19 cellular contexts compared by ENCODE assay signal in genomic region chr4:152112116-152112515, GRCh38.
A peak's percentile ranks its signal among the peaks of the same experiment; 100 is the strongest.
DNase-seq lines count a peak whose midpoint lies in the region; ATAC-seq and TF ChIP-seq lines count a peak whose summit lies in the region.
"Had no signal": no experiment of that assay in that cellular context is flagged by ENCODE, and none has a peak within 500 bp of the region (broad histone marks: within the 10 kb centered on the region; RNA-seq: fewer than 3 reads in every experiment).

No MANE protein-coding gene starts in this region.

- H2AFZ ChIP-seq in mammary epithelial cell (ENCODE audit: low read depth, low read length), result peak overlapping the region; percentile 0

- no peaks in the 10 kb centered on the region for H4K20me1 ChIP-seq in mammary epithelial cell (ENCODE audit: insufficient read depth, low read length)
- H4K20me1 ChIP-seq: BLaER1 had no signal

- H3K27me3 Mint-ChIP-seq in MCF 10A (ENCODE audit: insufficient read depth, unreplicated experiment), result peaks cover 11% of the 10 kb centered on the region
- no peaks in the 10 kb centered on the region for H3K27me3 Mint-ChIP-seq in T-cell
- peaks cover 1 to 11% (median 3%) of the 10 kb centered on the region in 3 donors for H3K27me3 Mint-ChIP-seq in immature natural killer cell (ENCODE audit: low read depth in 3 of 3)
- H3K27me3 Mint-ChIP-seq: CD8-positive, alpha-beta memory T cell had no signal

- H3K9me3 ChIP-seq in mammary epithelial cell (replicated peaks; ENCODE audit: insufficient read depth, low read length) (no peaks in the 10 kb centered on the region), upper lobe of right lung (no peaks in the 10 kb centered on the region)
- H3K9me3 ChIP-seq: A549, BLaER1 had no signal

- H3K4me1 ChIP-seq in mammary epithelial cell (ENCODE audit: insufficient read depth, low read length) (no peaks in the 10 kb centered on the region), upper lobe of right lung (peaks cover 13% of the 10 kb centered on the region)

- no peak for TF ChIP-seq CTCF in mammary epithelial cell (conservative IDR thresholded peaks at IDR 0.05 in 1 of 2, IDR thresholded peaks at IDR 0.05 in 1 of 2; ENCODE audit: extremely low read depth in 1 of 2, insufficient read depth in 1 of 2, low read depth in 1 of 2, low read length in 2 of 2)
- no peak for TF ChIP-seq CTCF in MCF 10A (IDR thresholded peaks at IDR 0.05; ENCODE audit: unreplicated experiment)
- TF ChIP-seq CTCF in upper lobe of right lung (IDR thresholded peaks at IDR 0.05), result no peak

- H3K27me3 ChIP-seq in mammary epithelial cell (ENCODE audit: insufficient read depth, low read length), result no peaks in the 10 kb centered on the region
- H3K27me3 ChIP-seq in upper lobe of right lung, result no peaks in the 10 kb centered on the region
- H3K27me3 ChIP-seq: BLaER1 had no signal

- H3K4me1 Mint-ChIP-seq in MCF 10A (ENCODE audit: insufficient read depth, unreplicated experiment), result peaks cover 9% of the 10 kb centered on the region
- peaks cover 88 to 92% (median 89%) of the 10 kb centered on the region in 3 donors for H3K4me1 Mint-ChIP-seq in T-cell
- peaks cover 57 to 70% of the 10 kb centered on the region in 2 donors for H3K4me1 Mint-ChIP-seq in immature natural killer cell

- dilution Hi-C loops in mammary epithelial cell (cut with HindIII; ENCODE audit: low sequenced_read_pairs), result no loop called here

- H3K4me3 ChIP-seq in mammary epithelial cell (replicated peaks in 1 of 3; ENCODE audit: insufficient read depth in 1 of 3, low read depth in 2 of 3, low read length in 3 of 3), result no peak overlapping the region
- H3K4me3 ChIP-seq in upper lobe of right lung, result no peak overlapping the region
- H3K4me3 ChIP-seq: A549, BLaER1 had no signal

- WGBS in mammary epithelial cell (ENCODE audit: low coverage, missing lambda C conversion rate), result 100% methylated on average over 2 of the region's 2 CpGs

- H3K4me3 Mint-ChIP-seq in MCF 10A (ENCODE audit: unreplicated experiment), result no peak overlapping the region
- H3K4me3 Mint-ChIP-seq in T-cell, result no peak overlapping the region
- H3K4me3 Mint-ChIP-seq in immature natural killer cell, result peak overlapping the region in 2 of 5 donors; percentile 23 to 34
- H3K4me3 Mint-ChIP-seq: HFFc6 had no signal

- H3K27ac ChIP-seq in mammary epithelial cell (ENCODE audit: insufficient read depth, low read depth, low read length) (no peak overlapping the region), upper lobe of right lung (no peak overlapping the region)
- H3K27ac ChIP-seq: A549, BLaER1 had no signal

- intact Hi-C loops in mammary epithelial cell (cut with micrococcal nuclease) (no loop called here), MCF 10A (cut with micrococcal nuclease) (no loop called here), upper lobe of right lung (cut with DNase I) (no loop called here), posterior vena cava (cut with DNase I) (no loop called here)

- H3K36me3 Mint-ChIP-seq in MCF 10A (ENCODE audit: insufficient read depth, unreplicated experiment), result no peaks in the 10 kb centered on the region
- no peaks in the 10 kb centered on the region for H3K36me3 Mint-ChIP-seq in T-cell
- no peaks in the 10 kb centered on the region for H3K36me3 Mint-ChIP-seq in immature natural killer cell
- H3K36me3 Mint-ChIP-seq: CD8-positive, alpha-beta memory T cell had no signal

- CTCF ChIA-PET in mammary epithelial cell (lab: Charles Lee; ENCODE audit: low non-redundant PET), result no interaction called here
- CTCF ChIA-PET in MCF 10A (lab: Yijun Ruan, JAX), result no interaction called here
- CTCF ChIA-PET in T-cell (lab: Charles Lee), result interaction anchor here in 1 of 2 donors (0.7 kb wide), 1 partner anchor 9 kb away, joined by 11 read pairs; no protein-coding TSS in a partner anchor

- no TSS peak for BruUV-seq in mammary epithelial cell (replicated peaks; lab: Mats Ljungman, UMichigan)
- no TSS peak for BruUV-seq in MCF 10A (replicated peaks; lab: Mats Ljungman, UMichigan)

- H3K36me3 ChIP-seq in mammary epithelial cell (ENCODE audit: insufficient read depth, low read length), result no peaks in the 10 kb centered on the region
- no peaks in the 10 kb centered on the region for H3K36me3 ChIP-seq in upper lobe of right lung
- H3K36me3 ChIP-seq: BLaER1 had no signal

- H3K9me3 Mint-ChIP-seq in MCF 10A (ENCODE audit: unreplicated experiment), result no peaks in the 10 kb centered on the region
- H3K9me3 Mint-ChIP-seq in T-cell, result peaks cover 0 to 8% (median 0%) of the 10 kb centered on the region in 3 donors
- peaks cover 0 to 3% (median 0%) of the 10 kb centered on the region in 6 donors for H3K9me3 Mint-ChIP-seq in immature natural killer cell
- H3K9me3 Mint-ChIP-seq: CD8-positive, alpha-beta memory T cell; HFFc6 had no signal

- POLR2A ChIA-PET in MCF 10A (lab: Yijun Ruan, JAX) (no interaction called here), T-cell (lab: Charles Lee) (no interaction called here)

- H3K27ac Mint-ChIP-seq in MCF 10A (ENCODE audit: low read depth, unreplicated experiment) (no peak overlapping the region), T-cell (peak overlapping the region; percentile 57 to 98), immature natural killer cell (peak overlapping the region; percentile 36 to 97 (median 92))
- H3K27ac Mint-ChIP-seq: HFFc6 had no signal

- DNase-seq in mammary epithelial cell, result no peak
- no peak for DNase-seq in MCF 10A (ENCODE audit: unreplicated experiment)
- no peak for DNase-seq in T-cell
- DNase-seq in immature natural killer cell, result no peak
- DNase-seq in upper lobe of right lung, result no peak
- no peak for DNase-seq in SK-N-DZ (ENCODE audit: low spot score)
- no peak for DNase-seq in posterior vena cava (ENCODE audit: low spot score)
- DNase-seq: CD8-positive, alpha-beta memory T cell; DMS53; HFFc6; KG1; NCI-H1092; NCI-H1436 treated with DMSO at 0.1 percent for 48 hours; NCI-H2029; NCI-H345; NCI-H524 treated with DMSO at 0.1 percent for 48 hours had no signal

- H3K4me2 ChIP-seq in mammary epithelial cell (ENCODE audit: insufficient read depth, low read depth, low read length), result no peak overlapping the region
- H3K4me2 ChIP-seq: A549, BLaER1 had no signal

- H3K79me2 ChIP-seq in mammary epithelial cell (ENCODE audit: insufficient read depth, low read length), result no peaks in the 10 kb centered on the region

- no peak overlapping the region for H3K9ac ChIP-seq in mammary epithelial cell (ENCODE audit: insufficient read depth, low read length)
- H3K9ac ChIP-seq: BLaER1 had no signal

- in situ Hi-C loops in mammary epithelial cell (cut with MboI; ENCODE audit: low sequenced_read_pairs in 2 of 2), result no loop called here

- no peak for ATAC-seq in T-cell (replicated peaks in 1 of 4)
- ATAC-seq in upper lobe of right lung, result peak; percentile 42
- no peak for ATAC-seq in GM18517 (IDR thresholded peaks at IDR 0.05; ENCODE audit: unreplicated experiment)
- ATAC-seq: A549 had no signal
